Comparison of ENCODE assay signal across 9 cellular contexts in the genomic region with DNA sequence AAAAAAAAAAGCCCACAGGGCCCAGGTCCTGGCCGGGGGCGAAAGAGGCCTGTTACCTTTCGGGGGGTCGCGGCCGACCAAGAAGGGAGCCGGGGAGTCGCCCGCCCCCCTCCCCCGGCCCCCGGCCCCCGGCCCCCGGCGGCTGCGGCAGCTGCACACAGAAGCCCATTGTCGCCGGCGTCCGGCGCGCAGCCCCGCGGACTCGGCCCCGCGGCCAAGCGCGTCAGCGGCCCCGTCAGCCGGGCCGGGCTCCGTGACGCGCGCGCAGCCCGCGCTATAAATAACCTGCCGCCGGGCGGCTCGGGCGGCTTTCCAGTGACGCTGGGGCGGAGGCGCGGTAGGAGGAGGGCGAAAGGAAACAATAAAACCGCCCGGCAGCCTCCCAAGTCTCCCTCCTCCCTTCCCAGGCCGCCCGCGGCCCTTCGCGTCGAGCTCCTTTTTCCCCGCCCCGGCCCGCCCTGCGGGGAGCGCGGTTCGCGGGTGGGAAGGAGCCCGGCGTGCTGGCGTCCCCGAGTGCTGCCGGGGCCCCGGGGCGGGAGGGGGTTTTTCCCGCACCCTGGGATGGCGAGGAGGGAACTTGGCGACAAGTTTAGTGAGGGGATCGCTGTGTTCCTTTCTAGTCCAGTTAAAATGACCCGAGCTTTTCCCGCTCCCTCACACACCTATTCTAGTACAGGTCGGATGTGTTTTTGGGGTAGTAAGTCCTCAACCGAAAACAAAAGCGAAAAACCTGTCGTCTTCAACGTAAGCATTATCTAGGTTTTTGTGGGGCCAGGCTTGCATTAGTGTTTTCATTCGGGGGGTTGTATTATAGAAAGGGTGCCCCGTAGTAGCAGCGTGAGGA. TPM values are rescaled to one million over a fixed set of nuclear protein-coding genes. Genes with fewer than 3 reads are reported as not detected.
DNase-seq lines count a peak whose midpoint lies in the region; ATAC-seq, FAIRE-seq and TF ChIP-seq lines count a peak whose summit lies in the region.
"Had no signal": no experiment of that assay in that cellular context is flagged by ENCODE, and none has a peak within 500 bp of the region (broad histone marks: within the 10 kb centered on the region; RNA-seq: fewer than 3 reads in every experiment).

No MANE protein-coding gene starts in this region.

- H3K27ac Mint-ChIP-seq in CD8-positive, alpha-beta memory T cell, result peak overlapping the region; percentile 96 to 100 (median 99)

- no peaks in the 10 kb centered on the region for H3K9me3 Mint-ChIP-seq in CD8-positive, alpha-beta memory T cell

- H3K79me2 ChIP-seq in endothelial cell of umbilical vein (ENCODE audit: control insufficient read depth, insufficient read depth, low read length), result no peaks in the 10 kb centered on the region

- peak overlapping the region; percentile 98 for H2AFZ ChIP-seq in endothelial cell of umbilical vein (ENCODE audit: low read depth, low read length)

- no peaks in the 10 kb centered on the region for H3K27me3 ChIP-seq in CD8-positive, alpha-beta memory T cell (ENCODE audit: insufficient read depth, low read length, poor library complexity, severe bottlenecking)
- H3K27me3 ChIP-seq in HL-60 (ENCODE audit: insufficient read depth, poor library complexity, severe bottlenecking) (no peaks in the 10 kb centered on the region), endothelial cell of umbilical vein (ENCODE audit: control insufficient read depth in 2 of 2, insufficient read depth in 2 of 2, low read length in 2 of 2) (no peaks in the 10 kb centered on the region)

- no peaks in the 10 kb centered on the region for H3K9me1 ChIP-seq in endothelial cell of umbilical vein (replicated peaks; ENCODE audit: control insufficient read depth, extremely low read depth, insufficient read depth, low read length)

- peak; percentile 88 to 95 (median 90) for DNase-seq in CD8-positive, alpha-beta memory T cell
- DNase-seq in HL-60 (ENCODE audit: low read depth in 1 of 2, low spot score in 1 of 2), result peak in 1 of 2 experiments; percentile 87
- DNase-seq in NOMO-1 (lab: John Stamatoyannopoulos, UW; ENCODE audit: unreplicated experiment in 2 of 2), result peak; percentile 86 to 94
- peak; percentile 91 for DNase-seq in activated CD8-positive, alpha-beta memory T cell treated with anti-CD3 and anti-CD28 coated beads, Interleukin-2, amount 50 U/mL, for 48 hours
- DNase-seq in endothelial cell of umbilical vein (ENCODE audit: low read depth, low spot score), result peak; percentile 93
- peak; percentile 86 for DNase-seq in middle frontal gyrus (ENCODE audit: extremely low spot score, low spot score)
- peak; percentile 79 to 89 for DNase-seq in stimulated activated CD8-positive, alpha-beta memory T cell treated with anti-CD3 and anti-CD28 coated beads, Interleukin-15, amount 100 ng/mL, for 48 hours (ENCODE audit: low read depth in 2 of 2)

- peaks cover 0 to 5% of the 10 kb centered on the region in 2 donors for H3K27me3 Mint-ChIP-seq in CD8-positive, alpha-beta memory T cell

- peak overlapping the region; percentile 99 for H3K27ac ChIP-seq in CD8-positive, alpha-beta memory T cell (ENCODE audit: low read depth, low read length)
- H3K27ac ChIP-seq in HL-60 (replicated peaks), result peak overlapping the region; percentile 99
- H3K27ac ChIP-seq in endothelial cell of umbilical vein (ENCODE audit: insufficient read depth, low read depth, low read length), result peak overlapping the region; percentile 100

- no TSS peak for BruUV-seq in endothelial cell of umbilical vein (replicated peaks; lab: Mats Ljungman, UMichigan)

- H3K36me3 ChIP-seq in CD8-positive, alpha-beta memory T cell (ENCODE audit: insufficient read depth, low read length), result no peaks in the 10 kb centered on the region
- no peaks in the 10 kb centered on the region for H3K36me3 ChIP-seq in endothelial cell of umbilical vein (ENCODE audit: control insufficient read depth in 2 of 2, extremely low read depth in 1 of 2, insufficient read depth in 2 of 2, low read length in 2 of 2)

- H3K36me3 Mint-ChIP-seq in CD8-positive, alpha-beta memory T cell, result peaks cover 0 to 13% (median 0%) of the 10 kb centered on the region in 3 donors

- peak overlapping the region; percentile 92 to 97 (median 94) for H3K4me3 Mint-ChIP-seq in CD8-positive, alpha-beta memory T cell

- peak; percentile 55 for TF ChIP-seq POLR2A in endothelial cell of umbilical vein (IDR thresholded peaks at IDR 0.05; ENCODE audit: low read depth, low read length)

- peaks cover 23% of the 10 kb centered on the region for H3K4me1 ChIP-seq in CD8-positive, alpha-beta memory T cell (ENCODE audit: insufficient read depth, low read length)
- peaks cover 11% of the 10 kb centered on the region for H3K4me1 ChIP-seq in endothelial cell of umbilical vein (ENCODE audit: control insufficient read depth, extremely low read depth, insufficient read depth, low read length)

- intact Hi-C loops in endothelial cell of umbilical vein (cut with micrococcal nuclease), result loop anchor here (1.0 to 5.0 kb wide), 5 partner anchors 8 to 841 kb away; a partner anchor contains a TSS

- POLR2A ChIA-PET in CD8-positive, alpha-beta memory T cell (lab: Charles Lee), result interaction anchor here (0.6 to 4.1 kb wide), 6 partner anchors 10 to 210 kb away, joined by 4 to 58 read pairs (median 8); a partner anchor contains a TSS
- POLR2A ChIA-PET in endothelial cell of umbilical vein (lab: Charles Lee), result interaction anchor here (0.5 to 1.8 kb wide), 4 partner anchors 9 to 125 kb away, joined by 3 to 20 read pairs (median 6); a partner anchor contains a TSS

- peak; percentile 39 for ATAC-seq in GM19468 (IDR thresholded peaks at IDR 0.05; ENCODE audit: extremely low read depth, unreplicated experiment)

- peak overlapping the region; percentile 80 for H3K4me2 ChIP-seq in endothelial cell of umbilical vein (ENCODE audit: insufficient read depth, low read length)

- dilution Hi-C loops in endothelial cell of umbilical vein (cut with MboI; ENCODE audit: extremely low pct_ligation_motif_present, low sequenced_read_pairs), result no loop called here

- peaks cover 31 to 55% (median 45%) of the 10 kb centered on the region in 3 donors for H3K4me1 Mint-ChIP-seq in CD8-positive, alpha-beta memory T cell

- H3K4me3 ChIP-seq in CD8-positive, alpha-beta memory T cell (ENCODE audit: low read length), result peak overlapping the region; percentile 86
- H3K4me3 ChIP-seq in HL-60 (replicated peaks; ENCODE audit: insufficient read depth, low read length) (peak overlapping the region; percentile 56), endothelial cell of umbilical vein (replicated peaks in 1 of 3; ENCODE audit: insufficient read depth in 1 of 3, low read depth in 1 of 3, low read length in 3 of 3) (peak overlapping the region; percentile 87 to 97 (median 89))

- peak; percentile 31 for FAIRE-seq in endothelial cell of umbilical vein (lab: Jason Lieb, UNC)
- FAIRE-seq: islet of Langerhans had no signal

- TF ChIP-seq CTCF in HL-60 (IDR thresholded peaks at IDR 0.05; ENCODE audit: insufficient read depth, low read length) (no peak), endothelial cell of umbilical vein (IDR thresholded peaks at IDR 0.05; ENCODE audit: extremely low read depth in 1 of 2, insufficient read depth in 1 of 2, low read depth in 1 of 2, low read length in 2 of 2) (no peak)

- H3K9me3 ChIP-seq in CD8-positive, alpha-beta memory T cell (ENCODE audit: low read length), result no peaks in the 10 kb centered on the region
- no peaks in the 10 kb centered on the region for H3K9me3 ChIP-seq in endothelial cell of umbilical vein (replicated peaks; ENCODE audit: control insufficient read depth, insufficient read depth, low read length)

- H3K9ac ChIP-seq in endothelial cell of umbilical vein (replicated peaks; ENCODE audit: extremely low read depth, insufficient read depth, low read length), result peak overlapping the region; percentile 100

- no peaks in the 10 kb centered on the region for H4K20me1 ChIP-seq in endothelial cell of umbilical vein (replicated peaks; ENCODE audit: control insufficient read depth, extremely low read depth, insufficient read depth, low read length)

- CTCF ChIA-PET in CD8-positive, alpha-beta memory T cell (lab: Charles Lee), result interaction anchor here (0.9 to 2.9 kb wide), 3 partner anchors 8 to 86 kb away, joined by 3 to 19 read pairs (median 5); no protein-coding TSS in a partner anchor
- CTCF ChIA-PET in endothelial cell of umbilical vein (lab: Charles Lee), result interaction anchor here (0.6 to 1.9 kb wide), 10 partner anchors 8 to 969 kb away, joined by 3 to 11 read pairs (median 4); no protein-coding TSS in a partner anchor

TF ChIP-seq in endothelial cell of umbilical vein, 7 proteins besides CTCF, POLR2A, EP300 and RAD21:
- TF ChIP-seq GATA2 (IDR thresholded peaks at IDR 0.05; ENCODE audit: insufficient read depth, insufficient read length, low read depth, low read length) (no peak), POLR2AphosphoS5 (IDR thresholded peaks at IDR 0.05; ENCODE audit: insufficient read depth, low read depth, low read length) (peak; percentile 72), FOS (IDR thresholded peaks at IDR 0.05; ENCODE audit: borderline replicate concordance, insufficient read depth, low read length) (peak; percentile 18), MYC (IDR thresholded peaks at IDR 0.05; ENCODE audit: low read depth, low read length) (no peak)
- TF ChIP-seq, protein P1, sequence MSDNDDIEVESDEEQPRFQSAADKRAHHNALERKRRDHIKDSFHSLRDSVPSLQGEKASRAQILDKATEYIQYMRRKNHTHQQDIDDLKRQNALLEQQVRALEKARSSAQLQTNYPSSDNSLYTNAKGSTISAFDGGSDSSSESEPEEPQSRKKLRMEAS (IDR thresholded peaks at IDR 0.05; ENCODE audit: insufficient read depth, insufficient read length), result no peak

RNA-seq across cellular contexts. Expression of a gene that starts 10.0 kb away (rescaled TPM):
- total RNA-seq in CD8-positive, alpha-beta memory T cell, result 10 to 100 TPM; 19.7 to 21.9 TPM
- polyA plus RNA-seq in CD8-positive, alpha-beta memory T cell, result 25.5 TPM
- total RNA-seq in endothelial cell of umbilical vein, result 1.0 and 1.8 TPM in 2 replicates
- 1.4 and 1.9 TPM in 2 replicates for polyA plus RNA-seq in endothelial cell of umbilical vein
- polyA plus RNA-seq in endothelial cell of umbilical vein (2011; cell fraction: cytosol; rRNA removed), result 1.1 and 1.8 TPM in 2 replicates
- polyA plus RNA-seq in endothelial cell of umbilical vein (2011; cell fraction: nucleus; rRNA removed), result 17.6 and 23.5 TPM in 2 replicates
- polyA plus RNA-seq in endothelial cell of umbilical vein (2012), result 0.70 and 1.1 TPM in 2 replicates
- polyA minus RNA-seq in endothelial cell of umbilical vein, result 3.3 and 3.4 TPM in 2 replicates
- polyA minus RNA-seq in endothelial cell of umbilical vein (2011; cell fraction: cytosol; rRNA and poly(A)+ RNA removed), result 8.4 TPM
- polyA minus RNA-seq in endothelial cell of umbilical vein (2011; cell fraction: nucleus; rRNA and poly(A)+ RNA removed), result 19.0 and 32.3 TPM in 2 replicates
